1 cellular context compared by ENCODE assay signal in the genomic region with DNA sequence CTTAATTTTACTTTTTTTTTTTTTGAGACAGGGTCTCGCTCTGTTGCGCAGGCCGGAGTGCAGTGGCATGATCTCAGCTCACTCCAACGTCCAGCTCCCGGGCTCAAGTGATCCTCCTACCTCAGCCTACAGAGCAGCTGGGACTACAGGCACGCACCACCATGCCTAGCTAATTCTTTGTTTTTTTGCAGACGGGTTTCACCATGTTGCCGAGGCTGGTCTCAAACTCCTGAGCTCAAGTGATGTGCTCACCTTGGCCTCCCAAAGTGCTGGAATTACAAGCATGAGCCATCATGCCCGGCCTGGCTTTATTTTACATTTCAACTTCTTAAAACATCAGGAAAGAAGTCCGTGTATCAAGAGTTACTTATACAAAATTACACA.
TF ChIP-seq lines count a peak whose summit lies in the region.

No MANE protein-coding gene starts in this region.

TF ChIP-seq in endothelial cell of umbilical vein, 7 proteins besides CTCF, POLR2A, EP300 and RAD21:
- no peak for TF ChIP-seq JUN (IDR thresholded peaks at IDR 0.05; ENCODE audit: borderline replicate concordance, insufficient read depth, insufficient read length, low read depth)
- TF ChIP-seq MYC (IDR thresholded peaks at IDR 0.05; ENCODE audit: low read depth, low read length): no peak
- TF ChIP-seq GATA2 (IDR thresholded peaks at IDR 0.05; ENCODE audit: insufficient read depth, insufficient read length, low read depth, low read length): no peak
- no peak for TF ChIP-seq EZH2 (IDR thresholded peaks at IDR 0.05; ENCODE audit: borderline replicate concordance, low read depth, low read length, severe bottlenecking)
- no peak for TF ChIP-seq MAX (IDR thresholded peaks at IDR 0.05; ENCODE audit: insufficient read depth, insufficient read length)
- TF ChIP-seq POLR2AphosphoS5 (IDR thresholded peaks at IDR 0.05; ENCODE audit: insufficient read depth, low read depth, low read length): no peak
- no peak for TF ChIP-seq FOS (IDR thresholded peaks at IDR 0.05; ENCODE audit: borderline replicate concordance, insufficient read depth, low read length)
TF ChIP-seq in endothelial cell of umbilical vein: peak in this region for 0.
